ENCODE assay signal across 29 cellular contexts in genomic region chr12:89481218-89481914, GRCh38. TPM values are rescaled to one million over a fixed set of nuclear protein-coding genes. Genes with fewer than 3 reads are reported as not detected.
A peak's percentile ranks its signal among the peaks of the same experiment; 100 is the strongest.
DNase-seq lines count a peak whose midpoint lies in the region; ATAC-seq, FAIRE-seq and TF ChIP-seq lines count a peak whose summit lies in the region.
"Had no signal": no experiment of that assay in that cellular context is flagged by ENCODE, and none has a peak within 500 bp of the region (broad histone marks: within the 10 kb centered on the region; RNA-seq: fewer than 3 reads in every experiment).

No MANE protein-coding gene starts in this region.

- TF ChIP-seq RAD21 in liver (IDR thresholded peaks at IDR 0.05) (no peak), HepG2 (CRISPR knock-in tag; IDR thresholded peaks at IDR 0.05) (no peak)

- in situ Hi-C loops in HepG2 (cut with HindIII; ENCODE audit: extremely low pct_ligation_motif_present, low pct_unique_long_range_greater_than_20kb) = no loop called here

- H3K9me3 ChIP-seq in liver (ENCODE audit: control insufficient read depth in 4 of 4, low read length in 3 of 4) = no peaks in the 10 kb centered on the region
- no peaks in the 10 kb centered on the region for H3K9me3 ChIP-seq in HepG2 (ENCODE audit: low read length)
- H3K9me3 ChIP-seq in upper lobe of right lung = no peaks in the 10 kb centered on the region
- no peaks in the 10 kb centered on the region for H3K9me3 ChIP-seq in WERI-Rb-1 (ENCODE audit: severe bottlenecking)
- H3K9me3 ChIP-seq: esophagus muscularis mucosa, gastroesophageal sphincter, sigmoid colon, vagina had no signal

- no peaks in the 10 kb centered on the region for H4K20me1 ChIP-seq in HepG2 (ENCODE audit: insufficient read depth, low read length)

- DNase-seq in HepG2 (ENCODE audit: low spot score) (no peak), caudate nucleus (lab: John Stamatoyannopoulos, UW) (peak in 21 of 61 donors; percentile 3 to 59 (median 26)), left lobe of liver (ENCODE audit: low spot score) (no peak), upper lobe of right lung (no peak), WERI-Rb-1 (no peak), UCSD-AML1 (lab: John Stamatoyannopoulos, UW; ENCODE audit: unreplicated experiment) (no peak)
- DNase-seq: activated CD4-positive, alpha-beta memory T cell treated with anti-CD3 and anti-CD28 coated beads for 36 hours; activated CD8-positive, alpha-beta memory T cell treated with anti-CD3 and anti-CD28 coated beads, Interleukin-2, amount 50 U/mL, for 4 hours; aorta; Calu3; cortex of kidney; endodermal cell; NCI-H2029; NCI-H2227 treated with DMSO at 0.1 percent for 48 hours; sigmoid colon; stimulated activated CD4-positive, alpha-beta T cell treated with anti-CD3 and anti-CD28 coated beads, Interleukin-15, amount 100 ng/mL, for 24 hours; stimulated activated naive CD4-positive, alpha-beta T cell treated with Interleukin-2 at 50 U/mL for 16 hours had no signal

- H3K36me3 ChIP-seq in liver (ENCODE audit: control insufficient read depth in 4 of 4, insufficient read depth in 3 of 4, low read depth in 1 of 4, low read length in 3 of 4) (no peaks in the 10 kb centered on the region), HepG2 (replicated peaks in 1 of 2; ENCODE audit: control insufficient read depth in 1 of 2, insufficient read depth in 2 of 2, low read length in 2 of 2) (no peaks in the 10 kb centered on the region), upper lobe of right lung (no peaks in the 10 kb centered on the region), WERI-Rb-1 (no peaks in the 10 kb centered on the region; the same call in 1 of the 2 replicates)
- H3K36me3 ChIP-seq: cardiac muscle cell, sigmoid colon, vagina had no signal

- no peak overlapping the region for H2AFZ ChIP-seq in HepG2 (ENCODE audit: low read length)

- H3K4me3 ChIP-seq in liver (ENCODE audit: low read depth in 1 of 3, low read length in 3 of 3) (no peak overlapping the region), HepG2 (replicated peaks in 1 of 3; ENCODE audit: insufficient read depth in 1 of 3, low read depth in 2 of 3, low read length in 3 of 3) (no peak overlapping the region), upper lobe of right lung (no peak overlapping the region), WERI-Rb-1 (ENCODE audit: low read depth, low read length) (no peak overlapping the region)
- H3K4me3 ChIP-seq: cardiac muscle cell, esophagus muscularis mucosa, gastroesophageal sphincter, K562, sigmoid colon, vagina had no signal

- no TSS peak for BruUV-seq in HepG2 (replicated peaks; lab: Mats Ljungman, UMichigan)

- H3K79me2 ChIP-seq in HepG2 (ENCODE audit: insufficient read depth, low read length) = no peaks in the 10 kb centered on the region

- CTCF ChIA-PET in HepG2 (lab: Yijun Ruan, JAX; ENCODE audit: low intra/inter-chr PET ratio, low total read pairs) = no interaction called here

- FAIRE-seq in HepG2 (lab: Jason Lieb, UNC) = no peak
- FAIRE-seq: islet of Langerhans, K562 had no signal

- H3K27me3 ChIP-seq in liver (ENCODE audit: control insufficient read depth in 4 of 4, insufficient read depth in 4 of 4, low read length in 3 of 4) (no peaks in the 10 kb centered on the region), HepG2 (ENCODE audit: control insufficient read depth in 1 of 2, insufficient read depth in 2 of 2, low read length in 2 of 2) (no peaks in the 10 kb centered on the region), upper lobe of right lung (no peaks in the 10 kb centered on the region), WERI-Rb-1 (ENCODE audit: insufficient read depth, low read depth, severe bottlenecking) (no peaks in the 10 kb centered on the region)
- H3K27me3 ChIP-seq: cardiac muscle cell, esophagus muscularis mucosa, gastroesophageal sphincter, sigmoid colon, vagina had no signal

- intact Hi-C loops in HepG2 (cut with micrococcal nuclease; ENCODE audit: unreplicated experiment) = no loop called here
- intact Hi-C loops in upper lobe of right lung (cut with DNase I) = no loop called here

- H3K4me1 ChIP-seq in liver (ENCODE audit: control insufficient read depth in 4 of 4, insufficient read depth in 4 of 4, low read length in 3 of 4) = peaks cover 4 to 8% (median 5%) of the 10 kb centered on the region in 4 donors
- no peaks in the 10 kb centered on the region for H3K4me1 ChIP-seq in HepG2 (ENCODE audit: insufficient read depth, low read length)
- H3K4me1 ChIP-seq in upper lobe of right lung = peaks cover 11% of the 10 kb centered on the region
- H3K4me1 ChIP-seq: esophagus muscularis mucosa, gastroesophageal sphincter, vagina had no signal

- no peak overlapping the region for H3K9ac ChIP-seq in liver (ENCODE audit: low read depth in 1 of 2, low read length in 2 of 2)
- no peak overlapping the region for H3K9ac ChIP-seq in HepG2 (ENCODE audit: insufficient read depth, low read depth, low read length)

- TF ChIP-seq POLR2A in HepG2 (IDR thresholded peaks at IDR 0.05; ENCODE audit: insufficient read depth in 1 of 2, low read depth in 2 of 2, low read length in 2 of 2) = no peak

- ATAC-seq in HepG2 = no peak
- ATAC-seq in left lobe of liver = peak; percentile 33
- ATAC-seq in upper lobe of right lung = peak; percentile 50
- ATAC-seq in GM18867 (IDR thresholded peaks at IDR 0.05; ENCODE audit: unreplicated experiment) = no peak
- ATAC-seq: activated CD4-positive, CD25-positive, alpha-beta regulatory T cell treated with anti-CD3 and anti-CD28 coated beads, Interleukin-2, amount 50 U/mL, for 24 hours; activated T-helper 17 cell treated with anti-CD3 and anti-CD28 coated beads, Interleukin-2, amount 50 U/mL, for 72 hours; gastroesophageal sphincter; HCT116; K562 had no signal

- 76% methylated on average over 2 of the region's 2 CpGs for WGBS in liver
- WGBS in HepG2 (ENCODE audit: low lambda C conversion rate) = 87% methylated on average over 2 of the region's 2 CpGs

- POLR2A ChIA-PET in HepG2 (lab: Yijun Ruan, JAX) = no interaction called here

- no peak overlapping the region for H3K4me2 ChIP-seq in HepG2 (ENCODE audit: low read depth, low read length)

- H3K27ac ChIP-seq in liver (ENCODE audit: low read depth in 1 of 2, low read length in 2 of 2) (no peak overlapping the region), HepG2 (ENCODE audit: extremely low read length, insufficient read depth, low read length) (no peak overlapping the region), caudate nucleus (ENCODE audit: low read depth, low read length) (peak overlapping the region; percentile 94), upper lobe of right lung (no peak overlapping the region), WERI-Rb-1 (no peak overlapping the region)
- H3K27ac ChIP-seq: C4-2B, cardiac muscle cell, esophagus muscularis mucosa, gastroesophageal sphincter, sigmoid colon, vagina had no signal

- no peak for TF ChIP-seq EP300 in HepG2 (IDR thresholded peaks at IDR 0.05; ENCODE audit: low read depth in 2 of 2, low read length in 2 of 2)
- no peak for TF ChIP-seq EP300 in HepG2 (CRISPR knock-in tag; IDR thresholded peaks at IDR 0.05; ENCODE audit: borderline replicate concordance)

- no peak for TF ChIP-seq CTCF in liver (IDR thresholded peaks at IDR 0.05; ENCODE audit: low read depth, low read length, missing input control)
- no peak for TF ChIP-seq CTCF in HepG2 (CRISPR knock-in tag; IDR thresholded peaks at IDR 0.05)
- TF ChIP-seq CTCF in upper lobe of right lung (IDR thresholded peaks at IDR 0.05) = no peak
- no peak for TF ChIP-seq CTCF in WERI-Rb-1 (IDR thresholded peaks at IDR 0.05; ENCODE audit: low read depth, low read length)

RNA-seq across cellular contexts. Expression of gene GALNT4, which starts 43.2 kb away (rescaled TPM):
- total RNA-seq in liver = 10 to 100 TPM in 1 of 2 donors, 1 to 10 TPM in 1; 8.6 to 17.1 TPM
- polyA plus RNA-seq in liver = 1 to 10 TPM; 1.7 to 2.7 TPM
- 5.2 and 6.8 TPM in 2 replicates for total RNA-seq in HepG2 (2016; rRNA removed; fragmentation: Illumina TruSeq; extraction: Trizol)
- 0.40 and 0.44 TPM in 2 replicates for total RNA-seq in HepG2 (2016; cell fraction: cytosol; rRNA removed; fragmentation: Illumina TruSeq; extraction: Trizol; ENCODE audit: low read depth)
- total RNA-seq in HepG2 (2016; cell fraction: insoluble cytoplasmic fraction; rRNA removed; fragmentation: Illumina TruSeq; extraction: Trizol) = 5.0 and 7.1 TPM in 2 replicates
- total RNA-seq in HepG2 (2016; cell fraction: membrane; rRNA removed; fragmentation: Illumina TruSeq; extraction: Trizol) = 1.5 and 2.0 TPM in 2 replicates
- total RNA-seq in HepG2 (2016; cell fraction: nucleus; rRNA removed; fragmentation: Illumina TruSeq; extraction: Trizol) = 9.2 TPM in 2 replicates
- 3.8 and 4.9 TPM in 2 replicates for polyA plus RNA-seq in HepG2 (2011; rRNA removed)
- polyA plus RNA-seq in HepG2 (2011; cell fraction: cytosol; rRNA removed) = 2.5 and 3.6 TPM in 2 replicates
- 1.4 and 2.0 TPM in 2 replicates for polyA plus RNA-seq in HepG2 (2011; cell fraction: nucleus; rRNA removed)
- polyA plus RNA-seq in HepG2 (2012) = 4.4 and 4.6 TPM in 2 replicates
- polyA plus RNA-seq in HepG2 (2016; cell fraction: cytosol; fragmentation: Illumina TruSeq; extraction: Trizol; ENCODE audit: low read depth) = 0.11 TPM in 1 of 2 replicates, not detected in the other
- polyA plus RNA-seq in HepG2 (2016; cell fraction: insoluble cytoplasmic fraction; fragmentation: Illumina TruSeq; extraction: Trizol; ENCODE audit: low read depth) = 1.5 and 2.1 TPM in 2 replicates
- 0.45 and 0.93 TPM in 2 replicates for polyA plus RNA-seq in HepG2 (2016; cell fraction: membrane; fragmentation: Illumina TruSeq; extraction: Trizol; ENCODE audit: low read depth)
- 7.7 and 8.9 TPM in 2 replicates for polyA plus RNA-seq in HepG2 (2016; cell fraction: nucleus; fragmentation: Illumina TruSeq; extraction: Trizol; ENCODE audit: insufficient read depth, low read depth)
- 0.37 and 2.5 TPM in 2 replicates for polyA minus RNA-seq in HepG2 (2011; rRNA and poly(A)+ RNA removed; ENCODE audit: low replicate concordance)
- 6.9 and 8.2 TPM in 2 replicates for polyA minus RNA-seq in HepG2 (2011; cell fraction: cytosol; rRNA and poly(A)+ RNA removed)
- 8.8 TPM in 2 replicates for polyA minus RNA-seq in HepG2 (2011; cell fraction: nucleus; rRNA and poly(A)+ RNA removed)
- 2.7 TPM for total RNA-seq in left lobe of liver
- 7.8 TPM for total RNA-seq in upper lobe of right lung

RNA-seq across cellular contexts. Expression of gene POC1B, which starts 44.5 kb away (rescaled TPM):
- total RNA-seq in liver (10 to 100 TPM in 1 of 2 donors, 1 to 10 TPM in 1; 10.0 to 28.2 TPM), HepG2 (2016; rRNA removed; fragmentation: Illumina TruSeq; extraction: Trizol) (11.0 and 15.1 TPM in 2 replicates), left lobe of liver (6.7 TPM), upper lobe of right lung (15.8 TPM)
- polyA plus RNA-seq in liver (1 to 10 TPM; 5.0 to 5.2 TPM), HepG2 (2011; rRNA removed) (6.7 and 9.3 TPM in 2 replicates)
- total RNA-seq in HepG2 (2016; cell fraction: cytosol; rRNA removed; fragmentation: Illumina TruSeq; extraction: Trizol; ENCODE audit: low read depth) = 15.0 and 17.8 TPM in 2 replicates
- 12.2 and 14.9 TPM in 2 replicates for total RNA-seq in HepG2 (2016; cell fraction: insoluble cytoplasmic fraction; rRNA removed; fragmentation: Illumina TruSeq; extraction: Trizol)
- 10.9 and 13.1 TPM in 2 replicates for total RNA-seq in HepG2 (2016; cell fraction: membrane; rRNA removed; fragmentation: Illumina TruSeq; extraction: Trizol)
- total RNA-seq in HepG2 (2016; cell fraction: nucleus; rRNA removed; fragmentation: Illumina TruSeq; extraction: Trizol) = 13.4 and 14.0 TPM in 2 replicates
- polyA plus RNA-seq in HepG2 (2011; cell fraction: cytosol; rRNA removed) = 5.0 and 6.4 TPM in 2 replicates
- 4.1 and 5.2 TPM in 2 replicates for polyA plus RNA-seq in HepG2 (2011; cell fraction: nucleus; rRNA removed)
- 8.6 and 8.9 TPM in 2 replicates for polyA plus RNA-seq in HepG2 (2012)
- 3.2 TPM in 2 replicates for polyA plus RNA-seq in HepG2 (2016; cell fraction: cytosol; fragmentation: Illumina TruSeq; extraction: Trizol; ENCODE audit: low read depth)
- polyA plus RNA-seq in HepG2 (2016; cell fraction: insoluble cytoplasmic fraction; fragmentation: Illumina TruSeq; extraction: Trizol; ENCODE audit: low read depth) = 16.2 and 19.6 TPM in 2 replicates
- 8.7 and 9.2 TPM in 2 replicates for polyA plus RNA-seq in HepG2 (2016; cell fraction: membrane; fragmentation: Illumina TruSeq; extraction: Trizol; ENCODE audit: low read depth)
- 10.3 and 10.9 TPM in 2 replicates for polyA plus RNA-seq in HepG2 (2016; cell fraction: nucleus; fragmentation: Illumina TruSeq; extraction: Trizol; ENCODE audit: insufficient read depth, low read depth)
- 11.2 and 11.6 TPM in 2 replicates for polyA minus RNA-seq in HepG2 (2011; rRNA and poly(A)+ RNA removed; ENCODE audit: low replicate concordance)
- polyA minus RNA-seq in HepG2 (2011; cell fraction: cytosol; rRNA and poly(A)+ RNA removed) = 9.3 and 11.3 TPM in 2 replicates
- 37.2 and 39.2 TPM in 2 replicates for polyA minus RNA-seq in HepG2 (2011; cell fraction: nucleus; rRNA and poly(A)+ RNA removed)

Comparison
In these comparisons a context has a peak if more than half of its experiments do, and no peak if none do; other contexts are left out.
1. ATAC-seq: peak in left lobe of liver (single experiment) and upper lobe of right lung (single experiment); none in HepG2 (single experiment) and GM18867 (single experiment).